21 cellular contexts compared by ENCODE assay signal in genomic region chrX:362351-362750, GRCh38.
"Had no signal": no experiment of that assay in that cellular context is flagged by ENCODE, and none has a peak within 500 bp of the region (broad histone marks: within the 10 kb centered on the region; RNA-seq: fewer than 3 reads in every experiment).

No MANE protein-coding gene starts in this region.

- H3K27ac Mint-ChIP-seq: stimulated activated effector memory CD8-positive, alpha-beta T cell treated with anti-CD3 and anti-CD28 coated beads, Interleukin-12 subunit alpha, Interleukin-12 subunit beta, amount 100 ng/mL, for 72 hours; stimulated activated naive CD8-positive, alpha-beta T cell treated with anti-CD3 and anti-CD28 coated beads, Interleukin-15, Interleukin-2, amounts not matched to agents 100 ng/mL and 50 ng/mL, for 24 hours had no signal

- H3K36me3 ChIP-seq: colonic mucosa had no signal

- H3K4me3 Mint-ChIP-seq: nephron progenitor cell; stimulated activated effector memory CD8-positive, alpha-beta T cell treated with anti-CD3 and anti-CD28 coated beads, Interleukin-12 subunit alpha, Interleukin-12 subunit beta, amount 100 ng/mL, for 72 hours; stimulated activated naive CD8-positive, alpha-beta T cell treated with anti-CD3 and anti-CD28 coated beads, Interleukin-15, Interleukin-2, amounts not matched to agents 100 ng/mL and 50 ng/mL, for 24 hours had no signal

- H3K9me3 ChIP-seq: colonic mucosa had no signal

- H3K27me3 Mint-ChIP-seq: naive thymus-derived CD4-positive, alpha-beta T cell; stimulated activated naive CD8-positive, alpha-beta T cell treated with anti-CD3 and anti-CD28 coated beads, Interleukin-15, Interleukin-2, amounts not matched to agents 100 ng/mL and 50 ng/mL, for 24 hours had no signal

- H3K4me3 ChIP-seq: colonic mucosa, sigmoid colon, skin epidermis, tibial artery, upper lobe of left lung, vagina had no signal

- H3K4me1 ChIP-seq: colonic mucosa, foreskin keratinocyte, sigmoid colon, tibial artery, upper lobe of left lung, vagina had no signal

- H3K36me3 Mint-ChIP-seq: stimulated activated effector memory CD8-positive, alpha-beta T cell treated with anti-CD3 and anti-CD28 coated beads, Interleukin-12 subunit alpha, Interleukin-12 subunit beta, amount 100 ng/mL, for 72 hours had no signal

- DNase-seq: colonic mucosa; dermis blood vessel endothelial cell; erythroblast; foreskin keratinocyte; head of caudate nucleus; hippocampal formation; kidney glomerular epithelial cell; mesendoderm; naive thymus-derived CD4-positive, alpha-beta T cell; nephron progenitor cell; sigmoid colon; stimulated activated CD4-positive, alpha-beta T cell treated with anti-CD3 and anti-CD28 coated beads, Interleukin-12 subunit alpha, Interleukin-12 subunit beta, amount 100 ng/mL, for 4 hours; stimulated activated CD4-positive, alpha-beta T cell treated with anti-CD3 and anti-CD28 coated beads, Interleukin-2, amount 100 ng/mL, for 48 hours; stimulated activated CD8-positive, alpha-beta memory T cell treated with anti-CD3 and anti-CD28 coated beads, Interleukin-4, amount 100 ng/mL, for 48 hours had no signal

- ATAC-seq: foreskin keratinocyte; naive thymus-derived CD4-positive, alpha-beta T cell had no signal

- H3K27ac ChIP-seq: colonic mucosa, foreskin keratinocyte, neutrophil, sigmoid colon, skin epidermis, tibial artery, upper lobe of left lung, vagina had no signal

- H3K27me3 ChIP-seq: colonic mucosa, foreskin keratinocyte, neutrophil, sigmoid colon, tibial artery, upper lobe of left lung, vagina had no signal
